20 cellular contexts compared by ENCODE assay signal in the genomic region with DNA sequence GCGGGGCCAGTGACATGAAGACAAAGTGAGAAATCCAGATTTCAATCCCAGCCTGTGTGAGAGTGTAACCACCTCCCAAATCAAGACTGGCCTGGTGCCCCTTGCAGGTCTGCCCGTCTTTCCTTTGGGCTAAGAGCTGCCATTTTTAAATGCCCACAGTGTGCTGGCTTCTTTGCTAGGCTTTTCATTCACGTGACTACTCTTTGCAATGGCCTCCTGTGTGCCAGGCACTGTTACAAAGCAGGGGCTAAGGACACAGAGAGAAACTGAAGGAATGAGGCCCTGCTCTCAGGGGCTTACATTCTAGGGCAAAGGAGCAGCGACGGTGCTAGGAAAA. TPM values are rescaled to one million over a fixed set of nuclear protein-coding genes. Genes with fewer than 3 reads are reported as not detected.
DNase-seq lines count a peak whose midpoint lies in the region; ATAC-seq, FAIRE-seq and TF ChIP-seq lines count a peak whose summit lies in the region.
"Had no signal": no experiment of that assay in that cellular context is flagged by ENCODE, and none has a peak within 500 bp of the region (broad histone marks: within the 10 kb centered on the region; RNA-seq: fewer than 3 reads in every experiment).

No MANE protein-coding gene starts in this region.

- TF ChIP-seq POLR2A in HepG2 (IDR thresholded peaks at IDR 0.05; ENCODE audit: insufficient read depth in 1 of 2, low read depth in 2 of 2, low read length in 2 of 2) = no peak
- no peak for TF ChIP-seq POLR2A in right lobe of liver (IDR thresholded peaks at IDR 0.05)

- H3K9me3 Mint-ChIP-seq in central memory CD8-positive, alpha-beta T cell = no peaks in the 10 kb centered on the region
- H3K9me3 Mint-ChIP-seq in osteocyte (ENCODE audit: unreplicated experiment) = no peaks in the 10 kb centered on the region
- H3K9me3 Mint-ChIP-seq: activated naive CD4-positive, alpha-beta T cell treated with anti-CD3 and anti-CD28 coated beads, Interleukin-2, amount 50 U/mL, for 24 hours; CD8-positive, alpha-beta memory T cell had no signal

- peak overlapping the region; percentile 44 for H3K4ac ChIP-seq in mesendoderm (ENCODE audit: low read depth, low read length)

- no peaks in the 10 kb centered on the region for H3K36me3 ChIP-seq in HepG2 (replicated peaks in 1 of 2; ENCODE audit: control insufficient read depth in 1 of 2, insufficient read depth in 2 of 2, low read length in 2 of 2)
- no peaks in the 10 kb centered on the region for H3K36me3 ChIP-seq in right lobe of liver
- H3K36me3 ChIP-seq in mesendoderm (ENCODE audit: control insufficient read depth, insufficient read depth, low read length) = no peaks in the 10 kb centered on the region
- H3K36me3 ChIP-seq in aorta (ENCODE audit: control insufficient read depth in 1 of 2, insufficient read depth in 2 of 2, low read length in 1 of 2) = no peaks in the 10 kb centered on the region
- H3K36me3 ChIP-seq in brain microvascular endothelial cell (replicated peaks) = no peaks in the 10 kb centered on the region
- H3K36me3 ChIP-seq: gastroesophageal sphincter, SJSA1, uterus had no signal

- H3K4me3 ChIP-seq in HepG2 (replicated peaks in 1 of 3; ENCODE audit: insufficient read depth in 1 of 3, low read depth in 2 of 3, low read length in 3 of 3) (peak overlapping the region in 1 of 3 experiments; percentile 62; a peak in 2 of 6 replicates), right lobe of liver (no peak overlapping the region), mesendoderm (ENCODE audit: low read length) (peak overlapping the region; percentile 86), aorta (ENCODE audit: low read length in 2 of 2) (no peak overlapping the region), brain microvascular endothelial cell (ENCODE audit: low read depth, low read length) (no peak overlapping the region)
- H3K4me3 ChIP-seq: SJSA1, uterus had no signal

- no peak overlapping the region for H4K5ac ChIP-seq in mesendoderm (ENCODE audit: low read length)

- H3K79me1 ChIP-seq in mesendoderm (ENCODE audit: low read length) = peaks cover 7% of the 10 kb centered on the region

- CTCF ChIA-PET in HepG2 (lab: Yijun Ruan, JAX; ENCODE audit: low intra/inter-chr PET ratio, low total read pairs) = no interaction called here

- no peak overlapping the region for H2BK120ac ChIP-seq in mesendoderm (ENCODE audit: low read depth, low read length)

- H3K56ac ChIP-seq in mesendoderm (ENCODE audit: low read length) = peak overlapping the region; percentile 98

- H3K27ac Mint-ChIP-seq in central memory CD8-positive, alpha-beta T cell (ENCODE audit: low read depth) = no peak overlapping the region
- no peak overlapping the region for H3K27ac Mint-ChIP-seq in osteocyte (ENCODE audit: unreplicated experiment)

- ATAC-seq in HepG2 (no peak), right lobe of liver (no peak), aorta (ENCODE audit: low FRiP score) (no peak), esophagus mucosa (no peak)
- no peak for ATAC-seq in central memory CD8-positive, alpha-beta T cell (replicated peaks; ENCODE audit: extremely low read depth, poor library complexity, severe bottlenecking)

- POLR2A ChIA-PET in HepG2 (lab: Yijun Ruan, JAX) = interaction anchor here (2.8 to 2.9 kb wide), 2 partner anchors 12 to 50 kb away, joined by 6 to 17 read pairs; no protein-coding TSS in a partner anchor

- H3K23ac ChIP-seq in mesendoderm (ENCODE audit: low read length) = peak overlapping the region; percentile 72

- H3K4me1 ChIP-seq in HepG2 (ENCODE audit: insufficient read depth, low read length) (peaks cover 58% of the 10 kb centered on the region), right lobe of liver (peaks cover 0 to 5% (median 2%) of the 10 kb centered on the region in 4 donors), mesendoderm (ENCODE audit: control insufficient read depth, low read depth, low read length) (peaks cover 12% of the 10 kb centered on the region), aorta (ENCODE audit: control insufficient read depth in 1 of 2, insufficient read depth in 2 of 2, low read length in 2 of 2) (no peaks in the 10 kb centered on the region)
- H3K4me1 ChIP-seq: uterus had no signal

- no peaks in the 10 kb centered on the region for H3K9me3 ChIP-seq in HepG2 (ENCODE audit: low read length)
- H3K9me3 ChIP-seq in right lobe of liver = no peaks in the 10 kb centered on the region
- no peaks in the 10 kb centered on the region for H3K9me3 ChIP-seq in aorta (ENCODE audit: control insufficient read depth, low read length)
- H3K9me3 ChIP-seq: gastroesophageal sphincter, SJSA1, uterus had no signal

- peak overlapping the region; percentile 70 for H2AK5ac ChIP-seq in mesendoderm (ENCODE audit: low read length)

- WGBS in HepG2 (ENCODE audit: low lambda C conversion rate) = 63% methylated on average over 5 of the region's 5 CpGs
- 81% methylated on average over 5 of the region's 5 CpGs for WGBS in right lobe of liver (ENCODE audit: insufficient coverage, low coverage, low lambda C conversion rate, missing lambda C conversion rate)
- no CpG with 5 or more reads among the region's 5 CpGs for WGBS in mesendoderm (ENCODE audit: extremely low coverage, insufficient coverage, low lambda C conversion rate)
- WGBS in aorta, 2 donors = 17 to 19% methylated on average over 5 of the region's 5 CpGs

- no peak overlapping the region for H3K27ac ChIP-seq in HepG2 (ENCODE audit: extremely low read length, insufficient read depth, low read length)
- H3K27ac ChIP-seq in right lobe of liver = no peak overlapping the region
- peak overlapping the region; percentile 33 for H3K27ac ChIP-seq in mesendoderm (ENCODE audit: low read depth, low read length)
- H3K27ac ChIP-seq in aorta (ENCODE audit: low read depth in 1 of 2, low read length in 2 of 2) = no peak overlapping the region
- no peak overlapping the region for H3K27ac ChIP-seq in brain microvascular endothelial cell
- H3K27ac ChIP-seq: SJSA1, uterus had no signal

- no peak overlapping the region for H4K8ac ChIP-seq in mesendoderm (ENCODE audit: low read depth, low read length)

- peak overlapping the region; percentile 82 for H2BK5ac ChIP-seq in mesendoderm (ENCODE audit: low read length)

- TF ChIP-seq RAD21 in HepG2 (CRISPR knock-in tag; IDR thresholded peaks at IDR 0.05) = no peak

- TF ChIP-seq EP300 in HepG2 (IDR thresholded peaks at IDR 0.05; ENCODE audit: low read depth in 2 of 2, low read length in 2 of 2) = no peak
- TF ChIP-seq EP300 in HepG2 (CRISPR knock-in tag; IDR thresholded peaks at IDR 0.05; ENCODE audit: borderline replicate concordance) = no peak

- peak overlapping the region; percentile 64 for H3K4me3 Mint-ChIP-seq in central memory CD8-positive, alpha-beta T cell
- no peak overlapping the region for H3K4me3 Mint-ChIP-seq in osteocyte (ENCODE audit: unreplicated experiment)

- H3K4me2 ChIP-seq in HepG2 (ENCODE audit: low read depth, low read length) = peak overlapping the region; percentile 86
- H3K4me2 ChIP-seq in mesendoderm (ENCODE audit: low read length) = peak overlapping the region; percentile 59

- no peak overlapping the region for H2BK15ac ChIP-seq in mesendoderm (replicated peaks; ENCODE audit: low read depth)

- no peak for DNase-seq in HepG2 (ENCODE audit: low spot score)
- DNase-seq in right lobe of liver = no peak
- DNase-seq in central memory CD8-positive, alpha-beta T cell (ENCODE audit: low spot score in 2 of 2) = no peak
- DNase-seq in mesendoderm = no peak
- no peak for DNase-seq in osteocyte (ENCODE audit: extremely low spot score, unreplicated experiment)
- no peak for DNase-seq in aorta
- no peak for DNase-seq in brain microvascular endothelial cell
- DNase-seq: activated CD4-positive, alpha-beta T cell treated with anti-CD3 and anti-CD28 coated beads, Interleukin-2, amount 50 U/mL, for 4 hours; stimulated activated CD4-positive, alpha-beta T cell treated with anti-CD3 and anti-CD28 coated beads, Interleukin-1b, Interleukin-23, amount 100 ng/mL, for 48 hours had no signal

- H3K27me3 Mint-ChIP-seq in central memory CD8-positive, alpha-beta T cell = no peaks in the 10 kb centered on the region
- peaks cover 17% of the 10 kb centered on the region for H3K27me3 Mint-ChIP-seq in osteocyte (ENCODE audit: unreplicated experiment)
- H3K27me3 Mint-ChIP-seq: activated naive CD4-positive, alpha-beta T cell treated with anti-CD3 and anti-CD28 coated beads, Interleukin-2, amount 50 U/mL, for 24 hours; CD8-positive, alpha-beta memory T cell had no signal

- peak overlapping the region; percentile 12 for H3K18ac ChIP-seq in mesendoderm (ENCODE audit: low read length)

- in situ Hi-C loops in HepG2 (cut with HindIII; ENCODE audit: extremely low pct_ligation_motif_present, low pct_unique_long_range_greater_than_20kb) = no loop called here
- in situ Hi-C loops in brain microvascular endothelial cell (cut with HindIII; ENCODE audit: low pct_ligation_motif_present, low sequenced_read_pairs) = no loop called here

- H3K27me3 ChIP-seq in HepG2 (ENCODE audit: control insufficient read depth in 1 of 2, insufficient read depth in 2 of 2, low read length in 2 of 2) (peaks cover 0 to 13% of the 10 kb centered on the region in 2 experiments; a peak in 2 of 5 replicates), right lobe of liver (no peaks in the 10 kb centered on the region), mesendoderm (ENCODE audit: insufficient read depth, low read length, poor library complexity) (no peaks in the 10 kb centered on the region), aorta (ENCODE audit: control insufficient read depth in 1 of 2, insufficient read depth in 2 of 2, low read length in 1 of 2) (no peaks in the 10 kb centered on the region), brain microvascular endothelial cell (replicated peaks) (peaks cover 5% of the 10 kb centered on the region)
- H3K27me3 ChIP-seq: SJSA1, uterus had no signal

- no peak for FAIRE-seq in HepG2 (lab: Jason Lieb, UNC)
- FAIRE-seq: islet of Langerhans, TTC549 had no signal

- no peak for TF ChIP-seq CTCF in HepG2 (CRISPR knock-in tag; IDR thresholded peaks at IDR 0.05)
- TF ChIP-seq CTCF in right lobe of liver (IDR thresholded peaks at IDR 0.05) = no peak
- no peak for TF ChIP-seq CTCF in osteocyte (IDR thresholded peaks at IDR 0.05)
- no peak for TF ChIP-seq CTCF in brain microvascular endothelial cell (IDR thresholded peaks at IDR 0.05; ENCODE audit: low read depth, low read length, missing control alignments)

- no peaks in the 10 kb centered on the region for H3K79me2 ChIP-seq in HepG2 (ENCODE audit: insufficient read depth, low read length)
- peaks cover 32% of the 10 kb centered on the region for H3K79me2 ChIP-seq in mesendoderm (ENCODE audit: control insufficient read depth, insufficient read depth, low read length)

- H2AFZ ChIP-seq in HepG2 (ENCODE audit: low read length) = peak overlapping the region; percentile 87

- no peaks in the 10 kb centered on the region for H4K20me1 ChIP-seq in HepG2 (ENCODE audit: insufficient read depth, low read length)

- BruUV-seq in HepG2 (replicated peaks; lab: Mats Ljungman, UMichigan) = no TSS peak

- intact Hi-C loops in HepG2 (cut with micrococcal nuclease; ENCODE audit: unreplicated experiment) = loop anchor here (5.0 kb wide), 1 partner anchor 33 kb away; no protein-coding TSS in a partner anchor
- intact Hi-C loops in right lobe of liver (cut with DNase I) = no loop called here
- intact Hi-C loops in aorta (cut with DNase I) = no loop called here

- H3K4me1 Mint-ChIP-seq in central memory CD8-positive, alpha-beta T cell = peaks cover 35% of the 10 kb centered on the region
- H3K4me1 Mint-ChIP-seq in osteocyte (ENCODE audit: unreplicated experiment) = peaks cover 16% of the 10 kb centered on the region

- H3K36me3 Mint-ChIP-seq in central memory CD8-positive, alpha-beta T cell (ENCODE audit: insufficient read depth) = peaks cover 13% of the 10 kb centered on the region
- no peaks in the 10 kb centered on the region for H3K36me3 Mint-ChIP-seq in osteocyte (ENCODE audit: unreplicated experiment)
- H3K36me3 Mint-ChIP-seq: activated naive CD4-positive, alpha-beta T cell treated with anti-CD3 and anti-CD28 coated beads, Interleukin-2, amount 50 U/mL, for 24 hours; CD8-positive, alpha-beta memory T cell had no signal

- H3K9ac ChIP-seq in HepG2 (ENCODE audit: insufficient read depth, low read depth, low read length) (no peak overlapping the region), mesendoderm (ENCODE audit: low read length) (peak overlapping the region; percentile 96)

RNA-seq across cellular contexts. Expression of gene ZSCAN10, which starts 0.3 kb away (rescaled TPM):
- total RNA-seq in HepG2 (2016; rRNA removed; fragmentation: Illumina TruSeq; extraction: Trizol) (not detected in 2 replicates), right lobe of liver (not detected), osteocyte (not detected in 2 replicates), aorta (not detected), esophagus mucosa (not detected)
- total RNA-seq in HepG2 (2016; cell fraction: cytosol; rRNA removed; fragmentation: Illumina TruSeq; extraction: Trizol; ENCODE audit: low read depth) = not detected in 2 replicates
- 0.06 TPM in 1 of 2 replicates, not detected in the other for total RNA-seq in HepG2 (2016; cell fraction: insoluble cytoplasmic fraction; rRNA removed; fragmentation: Illumina TruSeq; extraction: Trizol)
- total RNA-seq in HepG2 (2016; cell fraction: membrane; rRNA removed; fragmentation: Illumina TruSeq; extraction: Trizol) = not detected in 2 replicates
- 0.16 TPM in 1 of 2 replicates, not detected in the other for total RNA-seq in HepG2 (2016; cell fraction: nucleus; rRNA removed; fragmentation: Illumina TruSeq; extraction: Trizol)
- polyA plus RNA-seq in HepG2 (2011; rRNA removed) (not detected in 2 replicates), aorta (not detected)
- polyA plus RNA-seq in HepG2 (2011; cell fraction: cytosol; rRNA removed) = 0.04 TPM in 1 of 2 replicates, not detected in the other
- polyA plus RNA-seq in HepG2 (2011; cell fraction: nucleus; rRNA removed) = 0.31 and 0.82 TPM in 2 replicates
- polyA plus RNA-seq in HepG2 (2012) = 0.11 and 0.17 TPM in 2 replicates
- not detected in 2 replicates for polyA plus RNA-seq in HepG2 (2016; cell fraction: cytosol; fragmentation: Illumina TruSeq; extraction: Trizol; ENCODE audit: low read depth)
- polyA plus RNA-seq in HepG2 (2016; cell fraction: insoluble cytoplasmic fraction; fragmentation: Illumina TruSeq; extraction: Trizol; ENCODE audit: low read depth) = 0.16 TPM in 1 of 2 replicates, not detected in the other
- polyA plus RNA-seq in HepG2 (2016; cell fraction: membrane; fragmentation: Illumina TruSeq; extraction: Trizol; ENCODE audit: low read depth) = not detected in 2 replicates
- not detected in 2 replicates for polyA plus RNA-seq in HepG2 (2016; cell fraction: nucleus; fragmentation: Illumina TruSeq; extraction: Trizol; ENCODE audit: insufficient read depth, low read depth)
- polyA minus RNA-seq in HepG2 (2011; rRNA and poly(A)+ RNA removed; ENCODE audit: low replicate concordance) = not detected in 2 replicates
- polyA minus RNA-seq in HepG2 (2011; cell fraction: cytosol; rRNA and poly(A)+ RNA removed) = not detected in 2 replicates
- not detected in 2 replicates for polyA minus RNA-seq in HepG2 (2011; cell fraction: nucleus; rRNA and poly(A)+ RNA removed)
- polyA plus RNA-seq in mesendoderm (2013, experiment 1 of 2) = 102 TPM
- 104 TPM for polyA plus RNA-seq in mesendoderm (2013, experiment 2 of 2)
- total RNA-seq: Daoy, HT1080, SJSA1, uterus had no signal
- polyA plus RNA-seq: CD8-positive, alpha-beta memory T cell had no signal

RNA-seq across cellular contexts. Expression of gene ZNF205, which starts 13.0 kb away (rescaled TPM):
- 6.7 and 10.2 TPM in 2 replicates for total RNA-seq in HepG2 (2016; rRNA removed; fragmentation: Illumina TruSeq; extraction: Trizol)
- 5.8 and 5.9 TPM in 2 replicates for total RNA-seq in HepG2 (2016; cell fraction: cytosol; rRNA removed; fragmentation: Illumina TruSeq; extraction: Trizol; ENCODE audit: low read depth)
- total RNA-seq in HepG2 (2016; cell fraction: insoluble cytoplasmic fraction; rRNA removed; fragmentation: Illumina TruSeq; extraction: Trizol) = 6.7 and 10.6 TPM in 2 replicates
- 12.3 and 12.5 TPM in 2 replicates for total RNA-seq in HepG2 (2016; cell fraction: membrane; rRNA removed; fragmentation: Illumina TruSeq; extraction: Trizol)
- 5.2 and 5.8 TPM in 2 replicates for total RNA-seq in HepG2 (2016; cell fraction: nucleus; rRNA removed; fragmentation: Illumina TruSeq; extraction: Trizol)
- 5.8 and 6.5 TPM in 2 replicates for polyA plus RNA-seq in HepG2 (2011; rRNA removed)
- polyA plus RNA-seq in HepG2 (2011; cell fraction: cytosol; rRNA removed) = 5.0 and 9.9 TPM in 2 replicates
- 22.3 and 26.1 TPM in 2 replicates for polyA plus RNA-seq in HepG2 (2011; cell fraction: nucleus; rRNA removed)
- polyA plus RNA-seq in HepG2 (2012) = 4.5 and 5.5 TPM in 2 replicates
- 6.1 and 6.3 TPM in 2 replicates for polyA plus RNA-seq in HepG2 (2016; cell fraction: cytosol; fragmentation: Illumina TruSeq; extraction: Trizol; ENCODE audit: low read depth)
- 7.6 and 8.3 TPM in 2 replicates for polyA plus RNA-seq in HepG2 (2016; cell fraction: insoluble cytoplasmic fraction; fragmentation: Illumina TruSeq; extraction: Trizol; ENCODE audit: low read depth)
- polyA plus RNA-seq in HepG2 (2016; cell fraction: membrane; fragmentation: Illumina TruSeq; extraction: Trizol; ENCODE audit: low read depth) = 8.5 and 10.4 TPM in 2 replicates
- polyA plus RNA-seq in HepG2 (2016; cell fraction: nucleus; fragmentation: Illumina TruSeq; extraction: Trizol; ENCODE audit: insufficient read depth, low read depth) = 13.2 and 13.4 TPM in 2 replicates
- 4.4 and 7.4 TPM in 2 replicates for polyA minus RNA-seq in HepG2 (2011; rRNA and poly(A)+ RNA removed; ENCODE audit: low replicate concordance)
- 2.8 and 3.6 TPM in 2 replicates for polyA minus RNA-seq in HepG2 (2011; cell fraction: cytosol; rRNA and poly(A)+ RNA removed)
- polyA minus RNA-seq in HepG2 (2011; cell fraction: nucleus; rRNA and poly(A)+ RNA removed) = 1.4 and 2.7 TPM in 2 replicates
- total RNA-seq in right lobe of liver = 1 to 10 TPM; 4.0 to 8.4 (median 5.4) TPM
- 9.9 TPM for polyA plus RNA-seq in mesendoderm (2013, experiment 1 of 2)
- polyA plus RNA-seq in mesendoderm (2013, experiment 2 of 2) = 9.8 TPM
- 14.8 and 15.9 TPM in 2 replicates for total RNA-seq in osteocyte
- total RNA-seq in aorta = 10 to 100 TPM in 1 of 2 donors, 1 to 10 TPM in 1; 7.1 to 10.0 TPM
- 10 to 100 TPM in 1 of 2 donors, 1 to 10 TPM in 1; 8.9 to 36.6 TPM for polyA plus RNA-seq in aorta
- 5.6 TPM for total RNA-seq in esophagus mucosa
- polyA plus RNA-seq: CD8-positive, alpha-beta memory T cell had no signal

RNA-seq across cellular contexts. Expression of gene IL32, which starts 33.9 kb away (rescaled TPM):
- 115 and 127 TPM in 2 replicates for total RNA-seq in HepG2 (2016; rRNA removed; fragmentation: Illumina TruSeq; extraction: Trizol)
- total RNA-seq in HepG2 (2016; cell fraction: cytosol; rRNA removed; fragmentation: Illumina TruSeq; extraction: Trizol; ENCODE audit: low read depth) = 34.9 and 36.3 TPM in 2 replicates
- 122 and 128 TPM in 2 replicates for total RNA-seq in HepG2 (2016; cell fraction: insoluble cytoplasmic fraction; rRNA removed; fragmentation: Illumina TruSeq; extraction: Trizol)
- total RNA-seq in HepG2 (2016; cell fraction: membrane; rRNA removed; fragmentation: Illumina TruSeq; extraction: Trizol) = 38.8 and 44.9 TPM in 2 replicates
- total RNA-seq in HepG2 (2016; cell fraction: nucleus; rRNA removed; fragmentation: Illumina TruSeq; extraction: Trizol) = 61.4 and 65.7 TPM in 2 replicates
- 165 and 258 TPM in 2 replicates for polyA plus RNA-seq in HepG2 (2011; rRNA removed)
- polyA plus RNA-seq in HepG2 (2011; cell fraction: cytosol; rRNA removed) = 234 and 307 TPM in 2 replicates
- 204 and 358 TPM in 2 replicates for polyA plus RNA-seq in HepG2 (2011; cell fraction: nucleus; rRNA removed)
- polyA plus RNA-seq in HepG2 (2012) = 293 and 476 TPM in 2 replicates
- polyA plus RNA-seq in HepG2 (2016; cell fraction: cytosol; fragmentation: Illumina TruSeq; extraction: Trizol; ENCODE audit: low read depth) = 97.2 and 118 TPM in 2 replicates
- polyA plus RNA-seq in HepG2 (2016; cell fraction: insoluble cytoplasmic fraction; fragmentation: Illumina TruSeq; extraction: Trizol; ENCODE audit: low read depth) = 284 and 327 TPM in 2 replicates
- 84.7 and 107 TPM in 2 replicates for polyA plus RNA-seq in HepG2 (2016; cell fraction: membrane; fragmentation: Illumina TruSeq; extraction: Trizol; ENCODE audit: low read depth)
- 211 and 224 TPM in 2 replicates for polyA plus RNA-seq in HepG2 (2016; cell fraction: nucleus; fragmentation: Illumina TruSeq; extraction: Trizol; ENCODE audit: insufficient read depth, low read depth)
- 6.3 and 96.8 TPM in 2 replicates for polyA minus RNA-seq in HepG2 (2011; rRNA and poly(A)+ RNA removed; ENCODE audit: low replicate concordance)
- 73.6 and 109 TPM in 2 replicates for polyA minus RNA-seq in HepG2 (2011; cell fraction: cytosol; rRNA and poly(A)+ RNA removed)
- polyA minus RNA-seq in HepG2 (2011; cell fraction: nucleus; rRNA and poly(A)+ RNA removed) = 73.1 and 123 TPM in 2 replicates
- 1,000 to 10,000 TPM in 2 of 6 experiments, 100 to 1,000 TPM in 4; 204 to 1,268 (median 669) TPM for total RNA-seq in right lobe of liver
- polyA plus RNA-seq in mesendoderm (2013, experiment 1 of 2) = 7.4 TPM
- polyA plus RNA-seq in mesendoderm (2013, experiment 2 of 2) = 6.8 TPM
- total RNA-seq in osteocyte = 8.8 and 13.2 TPM in 2 replicates
- total RNA-seq in aorta = 10 to 100 TPM; 30.2 to 71.6 TPM
- 100 to 1,000 TPM in 1 of 2 donors, 10 to 100 TPM in 1; 18.2 to 137 TPM for polyA plus RNA-seq in aorta
- total RNA-seq in esophagus mucosa = 3.7 TPM
- total RNA-seq: OCI-LY7 had no signal

RNA-seq across cellular contexts. Expression of gene ZNF213, which starts 35.5 kb away (rescaled TPM):
- total RNA-seq in HepG2 (2016; rRNA removed; fragmentation: Illumina TruSeq; extraction: Trizol) (0.97 and 1.2 TPM in 2 replicates), right lobe of liver (1 to 10 TPM; 1.3 to 4.4 (median 1.7) TPM), osteocyte (13.4 and 14.3 TPM in 2 replicates), aorta (1 to 10 TPM; 8.0 to 8.6 TPM), esophagus mucosa (9.7 TPM)
- 0.51 and 0.71 TPM in 2 replicates for total RNA-seq in HepG2 (2016; cell fraction: cytosol; rRNA removed; fragmentation: Illumina TruSeq; extraction: Trizol; ENCODE audit: low read depth)
- total RNA-seq in HepG2 (2016; cell fraction: insoluble cytoplasmic fraction; rRNA removed; fragmentation: Illumina TruSeq; extraction: Trizol) = 0.78 and 0.92 TPM in 2 replicates
- 1.7 and 2.6 TPM in 2 replicates for total RNA-seq in HepG2 (2016; cell fraction: membrane; rRNA removed; fragmentation: Illumina TruSeq; extraction: Trizol)
- 0.78 and 1.0 TPM in 2 replicates for total RNA-seq in HepG2 (2016; cell fraction: nucleus; rRNA removed; fragmentation: Illumina TruSeq; extraction: Trizol)
- polyA plus RNA-seq in HepG2 (2011; rRNA removed) (0.59 and 0.77 TPM in 2 replicates), aorta (1 to 10 TPM; 2.3 to 5.6 TPM)
- polyA plus RNA-seq in HepG2 (2011; cell fraction: cytosol; rRNA removed) = 0.38 and 0.42 TPM in 2 replicates
- polyA plus RNA-seq in HepG2 (2011; cell fraction: nucleus; rRNA removed) = 1.5 and 1.7 TPM in 2 replicates
- polyA plus RNA-seq in HepG2 (2012) = 2.8 and 3.3 TPM in 2 replicates
- 1.4 and 1.9 TPM in 2 replicates for polyA plus RNA-seq in HepG2 (2016; cell fraction: cytosol; fragmentation: Illumina TruSeq; extraction: Trizol; ENCODE audit: low read depth)
- 2.2 and 3.9 TPM in 2 replicates for polyA plus RNA-seq in HepG2 (2016; cell fraction: insoluble cytoplasmic fraction; fragmentation: Illumina TruSeq; extraction: Trizol; ENCODE audit: low read depth)
- 3.0 and 3.5 TPM in 2 replicates for polyA plus RNA-seq in HepG2 (2016; cell fraction: membrane; fragmentation: Illumina TruSeq; extraction: Trizol; ENCODE audit: low read depth)
- polyA plus RNA-seq in HepG2 (2016; cell fraction: nucleus; fragmentation: Illumina TruSeq; extraction: Trizol; ENCODE audit: insufficient read depth, low read depth) = 2.6 and 3.8 TPM in 2 replicates
- polyA minus RNA-seq in HepG2 (2011; rRNA and poly(A)+ RNA removed; ENCODE audit: low replicate concordance) = 1.5 and 2.3 TPM in 2 replicates
- 2.1 and 2.5 TPM in 2 replicates for polyA minus RNA-seq in HepG2 (2011; cell fraction: cytosol; rRNA and poly(A)+ RNA removed)
- polyA minus RNA-seq in HepG2 (2011; cell fraction: nucleus; rRNA and poly(A)+ RNA removed) = 0.26 and 0.50 TPM in 2 replicates
- 4.3 TPM for polyA plus RNA-seq in mesendoderm (2013, experiment 1 of 2)
- polyA plus RNA-seq in mesendoderm (2013, experiment 2 of 2) = 4.6 TPM

RNA-seq across cellular contexts. Expression of gene MMP25, which starts 53.0 kb away (rescaled TPM):
- total RNA-seq in HepG2 (2016; rRNA removed; fragmentation: Illumina TruSeq; extraction: Trizol) (0.04 TPM in 1 of 2 replicates, not detected in the other), right lobe of liver (1 to 10 TPM; 1.3 to 2.0 (median 1.6) TPM), osteocyte (3.0 and 3.6 TPM in 2 replicates), aorta (10 to 100 TPM in 1 of 2 donors, 1 to 10 TPM in 1; 3.2 to 11.4 TPM), esophagus mucosa (0.80 TPM)
- total RNA-seq in HepG2 (2016; cell fraction: cytosol; rRNA removed; fragmentation: Illumina TruSeq; extraction: Trizol; ENCODE audit: low read depth) = 0.18 TPM in 1 of 2 replicates, not detected in the other
- total RNA-seq in HepG2 (2016; cell fraction: insoluble cytoplasmic fraction; rRNA removed; fragmentation: Illumina TruSeq; extraction: Trizol) = 0.02 TPM in 1 of 2 replicates, not detected in the other
- total RNA-seq in HepG2 (2016; cell fraction: membrane; rRNA removed; fragmentation: Illumina TruSeq; extraction: Trizol) = 0.15 and 0.17 TPM in 2 replicates
- not detected in 2 replicates for total RNA-seq in HepG2 (2016; cell fraction: nucleus; rRNA removed; fragmentation: Illumina TruSeq; extraction: Trizol)
- polyA plus RNA-seq in HepG2 (2011; rRNA removed) (0.07 and 0.08 TPM in 2 replicates), aorta (under 1 TPM; 0.36 to 0.75 TPM)
- 0.04 TPM in 1 of 2 replicates, not detected in the other for polyA plus RNA-seq in HepG2 (2011; cell fraction: cytosol; rRNA removed)
- polyA plus RNA-seq in HepG2 (2011; cell fraction: nucleus; rRNA removed) = 0.14 and 0.21 TPM in 2 replicates
- polyA plus RNA-seq in HepG2 (2012) = 0.09 and 0.27 TPM in 2 replicates
- not detected in 2 replicates for polyA plus RNA-seq in HepG2 (2016; cell fraction: cytosol; fragmentation: Illumina TruSeq; extraction: Trizol; ENCODE audit: low read depth)
- polyA plus RNA-seq in HepG2 (2016; cell fraction: insoluble cytoplasmic fraction; fragmentation: Illumina TruSeq; extraction: Trizol; ENCODE audit: low read depth) = not detected in 2 replicates
- not detected in 2 replicates for polyA plus RNA-seq in HepG2 (2016; cell fraction: membrane; fragmentation: Illumina TruSeq; extraction: Trizol; ENCODE audit: low read depth)
- not detected in 2 replicates for polyA plus RNA-seq in HepG2 (2016; cell fraction: nucleus; fragmentation: Illumina TruSeq; extraction: Trizol; ENCODE audit: insufficient read depth, low read depth)
- polyA minus RNA-seq in HepG2 (2011; rRNA and poly(A)+ RNA removed; ENCODE audit: low replicate concordance) = 0.12 and 0.19 TPM in 2 replicates
- polyA minus RNA-seq in HepG2 (2011; cell fraction: cytosol; rRNA and poly(A)+ RNA removed) = not detected in 2 replicates
- polyA minus RNA-seq in HepG2 (2011; cell fraction: nucleus; rRNA and poly(A)+ RNA removed) = 0.12 and 0.13 TPM in 2 replicates
- polyA plus RNA-seq in mesendoderm (2013, experiment 1 of 2) = 8.0 TPM
- 8.0 TPM for polyA plus RNA-seq in mesendoderm (2013, experiment 2 of 2)
